Comparison of ENCODE assay signal across 1 cellular context in the genomic region with DNA sequence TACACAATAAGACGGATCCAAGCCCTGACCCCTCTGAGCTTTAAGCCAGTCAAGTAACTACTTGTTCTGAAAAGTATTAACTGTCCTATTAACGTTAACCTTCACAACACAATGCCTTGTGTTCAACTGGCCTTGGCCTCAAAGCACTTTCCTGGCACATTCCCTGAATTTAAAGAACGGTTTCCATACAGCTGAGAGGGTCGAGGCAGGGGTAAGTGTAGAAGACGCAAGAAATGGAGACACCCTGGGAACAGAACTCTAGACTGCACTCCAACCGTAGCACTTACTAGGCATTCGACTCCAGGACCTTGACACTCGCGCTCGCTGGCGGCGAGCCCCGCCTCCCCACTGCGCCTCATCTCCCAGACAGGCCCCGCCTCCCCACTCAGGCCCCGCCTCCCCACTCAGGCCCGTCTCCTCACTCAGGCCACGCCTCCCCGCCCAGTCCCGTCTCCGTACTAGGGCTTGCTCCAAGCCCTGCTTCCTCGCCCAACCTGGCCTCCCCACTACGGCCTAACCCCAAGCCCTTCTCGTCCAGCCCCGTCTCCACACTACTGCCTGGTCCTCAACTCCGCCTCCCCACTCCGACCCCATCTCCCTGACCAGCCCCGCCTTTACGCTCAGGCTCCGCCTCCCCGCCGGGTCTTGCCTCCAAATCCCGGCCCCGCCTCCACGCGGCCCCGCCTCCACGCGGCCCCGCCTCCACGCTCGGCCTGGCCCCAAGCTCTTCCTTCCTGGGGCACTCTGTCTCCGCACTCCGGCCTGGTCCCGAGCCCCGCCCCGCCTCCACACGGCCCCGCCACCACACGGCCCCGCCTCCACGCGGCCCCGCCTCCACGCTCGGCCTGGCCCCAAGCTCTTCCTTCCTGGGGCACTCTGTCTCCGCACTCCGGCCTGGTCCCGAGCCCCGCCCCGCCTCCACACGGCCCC.
A peak's percentile ranks its signal among the peaks of the same experiment; 100 is the strongest.
TF ChIP-seq lines count a peak whose summit lies in the region.

No MANE protein-coding gene starts in this region.

TF ChIP-seq in HepG2, 621 proteins besides CTCF, POLR2A, EP300 and RAD21 (continued from another document and continues in another):
- TF ChIP-seq, protein P1, sequence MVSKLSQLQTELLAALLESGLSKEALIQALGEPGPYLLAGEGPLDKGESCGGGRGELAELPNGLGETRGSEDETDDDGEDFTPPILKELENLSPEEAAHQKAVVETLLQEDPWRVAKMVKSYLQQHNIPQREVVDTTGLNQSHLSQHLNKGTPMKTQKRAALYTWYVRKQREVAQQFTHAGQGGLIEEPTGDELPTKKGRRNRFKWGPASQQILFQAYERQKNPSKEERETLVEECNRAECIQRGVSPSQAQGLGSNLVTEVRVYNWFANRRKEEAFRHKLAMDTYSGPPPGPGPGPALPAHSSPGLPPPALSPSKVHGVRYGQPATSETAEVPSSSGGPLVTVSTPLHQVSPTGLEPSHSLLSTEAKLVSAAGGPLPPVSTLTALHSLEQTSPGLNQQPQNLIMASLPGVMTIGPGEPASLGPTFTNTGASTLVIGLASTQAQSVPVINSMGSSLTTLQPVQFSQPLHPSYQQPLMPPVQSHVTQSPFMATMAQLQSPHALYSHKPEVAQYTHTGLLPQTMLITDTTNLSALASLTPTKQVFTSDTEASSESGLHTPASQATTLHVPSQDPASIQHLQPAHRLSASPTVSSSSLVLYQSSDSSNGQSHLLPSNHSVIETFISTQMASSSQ (IDR thresholded peaks at IDR 0.05; ENCODE audit: low read depth), result no peak
- TF ChIP-seq, protein P1 (CRISPR knock-in tag; IDR thresholded peaks at IDR 0.05; ENCODE audit: borderline replicate concordance), result no peak
- TF ChIP-seq STAT5B (CRISPR knock-in tag; IDR thresholded peaks at IDR 0.05) (no peak), PCBP2 (optimal IDR thresholded peaks at IDR 0.05; ENCODE audit: low read depth, low read length, poor library complexity, severe bottlenecking) (no peak), PRDM4 (CRISPR knock-in tag; IDR thresholded peaks at IDR 0.05; ENCODE audit: borderline replicate concordance) (no peak), MEIS1 (CRISPR knock-in tag; IDR thresholded peaks at IDR 0.05; ENCODE audit: borderline replicate concordance) (no peak), EED (CRISPR knock-in tag; IDR thresholded peaks at IDR 0.05) (no peak), ZNF234 (CRISPR knock-in tag; conservative IDR thresholded peaks at IDR 0.05) (no peak), ZMYM2 (CRISPR knock-in tag; IDR thresholded peaks at IDR 0.05) (peak; percentile 75; the same call in 1 of the 2 replicates), ZBTB40 (IDR thresholded peaks at IDR 0.05) (no peak), ZBTB40 (CRISPR knock-in tag; IDR thresholded peaks at IDR 0.05) (no peak), DZIP1 (CRISPR knock-in tag; IDR thresholded peaks at IDR 0.05) (no peak), SMARCE1 (IDR thresholded peaks at IDR 0.05; ENCODE audit: borderline replicate concordance) (no peak), SRSF4 (IDR thresholded peaks at IDR 0.05; ENCODE audit: low read depth, low read length, poor library complexity, severe bottlenecking) (no peak), HHEX (CRISPR knock-in tag; IDR thresholded peaks at IDR 0.05) (no peak)
- TF ChIP-seq, protein P2, sequence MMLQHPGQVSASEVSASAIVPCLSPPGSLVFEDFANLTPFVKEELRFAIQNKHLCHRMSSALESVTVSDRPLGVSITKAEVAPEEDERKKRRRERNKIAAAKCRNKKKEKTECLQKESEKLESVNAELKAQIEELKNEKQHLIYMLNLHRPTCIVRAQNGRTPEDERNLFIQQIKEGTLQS (CRISPR knock-in tag; IDR thresholded peaks at IDR 0.05), result no peak
- TF ChIP-seq, protein P3, sequence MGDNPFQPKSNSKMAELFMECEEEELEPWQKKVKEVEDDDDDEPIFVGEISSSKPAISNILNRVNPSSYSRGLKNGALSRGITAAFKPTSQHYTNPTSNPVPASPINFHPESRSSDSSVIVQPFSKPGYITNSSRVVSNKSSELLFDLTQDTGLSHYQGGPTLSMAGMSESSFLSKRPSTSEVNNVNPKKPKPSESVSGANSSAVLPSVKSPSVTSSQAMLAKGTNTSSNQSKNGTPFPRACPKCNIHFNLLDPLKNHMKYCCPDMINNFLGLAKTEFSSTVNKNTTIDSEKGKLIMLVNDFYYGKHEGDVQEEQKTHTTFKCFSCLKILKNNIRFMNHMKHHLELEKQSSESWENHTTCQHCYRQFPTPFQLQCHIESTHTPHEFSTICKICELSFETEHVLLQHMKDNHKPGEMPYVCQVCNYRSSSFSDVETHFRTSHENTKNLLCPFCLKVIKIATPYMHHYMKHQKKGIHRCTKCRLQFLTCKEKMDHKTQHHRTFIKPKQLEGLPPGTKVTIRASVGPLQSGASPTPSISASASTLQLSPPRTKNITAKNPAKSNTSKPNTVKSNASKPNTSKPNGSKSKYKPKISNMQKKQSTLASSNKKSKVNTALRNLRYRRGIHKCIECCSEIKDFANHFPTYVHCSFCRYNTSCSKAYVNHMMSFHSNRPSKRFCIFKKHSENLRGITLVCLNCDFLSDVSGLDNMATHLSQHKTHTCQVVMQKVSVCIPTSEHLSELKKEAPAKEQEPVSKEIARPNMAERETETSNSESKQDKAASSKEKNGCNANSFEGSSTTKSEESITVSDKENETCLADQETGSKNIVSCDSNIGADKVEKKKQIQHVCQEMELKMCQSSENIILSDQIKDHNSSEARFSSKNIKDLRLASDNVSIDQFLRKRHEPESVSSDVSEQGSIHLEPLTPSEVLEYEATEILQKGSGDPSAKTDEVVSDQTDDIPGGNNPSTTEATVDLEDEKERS (CRISPR knock-in tag; IDR thresholded peaks at IDR 0.05), result no peak
